ENCODE assay signal across 8 cellular contexts in genomic region chr20:25540273-25540672, GRCh38.
A peak's percentile ranks its signal among the peaks of the same experiment; 100 is the strongest.
DNase-seq lines count a peak whose midpoint lies in the region; ATAC-seq and TF ChIP-seq lines count a peak whose summit lies in the region.

No MANE protein-coding gene starts in this region.

- peak; percentile 60 for TF ChIP-seq CTCF in AG10803 (conservative IDR thresholded peaks at IDR 0.05; ENCODE audit: low read length)

- DNase-seq in AG10803 (ENCODE audit: low read depth) (peak; percentile 31), amygdala (lab: John Stamatoyannopoulos, UW) (peak in 30 of 56 donors; percentile 9 to 69 (median 36)), iPS-NIHi11 (ENCODE audit: low spot score) (peak; percentile 66), superior temporal gyrus (ENCODE audit: extremely low spot score) (peak; percentile 82), cortex of kidney (lab: John Stamatoyannopoulos, UW) (no peak)
- DNase-seq in stimulated activated CD4-positive, alpha-beta T cell treated with anti-CD3 and anti-CD28 coated beads, Interleukin-2, amount 100 ng/mL, for 24 hours = no peak

- ATAC-seq in HG02763 (IDR thresholded peaks at IDR 0.05; ENCODE audit: unreplicated experiment) = peak; percentile 48
- no peak for ATAC-seq in GM21447 (IDR thresholded peaks at IDR 0.05; ENCODE audit: unreplicated experiment)

- peak overlapping the region; percentile 51 for H3K4me3 ChIP-seq in AG10803 (ENCODE audit: low read length)

Comparison
In these comparisons a context has a peak if more than half of its experiments do, and no peak if none do; other contexts are left out.
1. DNase-seq: peak in AG10803 (single experiment), amygdala (30 of 56), iPS-NIHi11 (single experiment) and superior temporal gyrus (single experiment); none in stimulated activated CD4-positive, alpha-beta T cell treated with anti-CD3 and anti-CD28 coated beads, Interleukin-2, amount 100 ng/mL, for 24 hours (0 of 2) and cortex of kidney (single experiment).